Comparison of ENCODE assay signal across 1 cellular context in genomic region chr5:57033503-57033902, GRCh38.
TF ChIP-seq lines count a peak whose summit lies in the region.

No MANE protein-coding gene starts in this region.

TF ChIP-seq in A549, 52 proteins besides CTCF, POLR2A, EP300 and RAD21 (continued from another document):
- TF ChIP-seq RCOR1 (IDR thresholded peaks at IDR 0.05; ENCODE audit: low read depth, low read length) (no peak), ZNF302 (CRISPR knock-in tag; IDR thresholded peaks at IDR 0.05) (no peak), EHF (CRISPR knock-in tag; IDR thresholded peaks at IDR 0.05) (no peak), RNF2 (IDR thresholded peaks at IDR 0.05; ENCODE audit: borderline replicate concordance, low read depth) (no peak), FOSL2 (IDR thresholded peaks at IDR 0.05) (no peak), FOSL2 (CRISPR knock-in tag; IDR thresholded peaks at IDR 0.05) (no peak), NFE2L2 (conservative IDR thresholded peaks at IDR 0.05; ENCODE audit: low read length) (no peak), CHD4 (IDR thresholded peaks at IDR 0.05; ENCODE audit: borderline replicate concordance) (no peak), EHMT2 (IDR thresholded peaks at IDR 0.05; ENCODE audit: low read depth) (no peak), SMC3 (IDR thresholded peaks at IDR 0.05) (no peak), FOXS1 (CRISPR knock-in tag; IDR thresholded peaks at IDR 0.05) (no peak), ZFP36 (IDR thresholded peaks at IDR 0.05; ENCODE audit: borderline replicate concordance, partially characterized antibody) (no peak), JUNB (IDR thresholded peaks at IDR 0.05) (no peak), POLR2AphosphoS2 (conservative IDR thresholded peaks at IDR 0.05; ENCODE audit: low read length) (no peak), USF2 (IDR thresholded peaks at IDR 0.05) (no peak)
- TF ChIP-seq, protein P1, sequence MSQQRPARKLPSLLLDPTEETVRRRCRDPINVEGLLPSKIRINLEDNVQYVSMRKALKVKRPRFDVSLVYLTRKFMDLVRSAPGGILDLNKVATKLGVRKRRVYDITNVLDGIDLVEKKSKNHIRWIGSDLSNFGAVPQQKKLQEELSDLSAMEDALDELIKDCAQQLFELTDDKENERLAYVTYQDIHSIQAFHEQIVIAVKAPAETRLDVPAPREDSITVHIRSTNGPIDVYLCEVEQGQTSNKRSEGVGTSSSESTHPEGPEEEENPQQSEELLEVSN (IDR thresholded peaks at IDR 0.05; ENCODE audit: borderline replicate concordance, low read depth), result no peak
